In the genomic region with DNA sequence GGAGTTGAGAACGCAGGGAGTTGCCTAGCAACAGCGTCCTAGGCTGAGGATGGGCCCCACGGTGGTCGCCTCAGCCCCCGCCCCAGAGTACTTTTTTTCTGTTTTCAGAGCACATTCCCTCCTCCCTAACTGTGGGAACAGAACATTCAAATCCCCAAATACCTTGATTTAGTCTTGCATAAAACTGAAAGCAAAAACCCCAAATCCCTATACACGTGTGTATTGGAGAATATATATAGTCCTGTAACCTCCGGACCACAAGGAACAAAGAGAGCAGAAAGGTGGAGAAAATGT, we compare ENCODE assay signal across 7 cellular contexts. TPM values are rescaled to one million over a fixed set of nuclear protein-coding genes. Genes with fewer than 3 reads are reported as not detected.
A peak's percentile ranks its signal among the peaks of the same experiment; 100 is the strongest.
DNase-seq lines count a peak whose midpoint lies in the region; ATAC-seq and TF ChIP-seq lines count a peak whose summit lies in the region.

No MANE protein-coding gene starts in this region.

- in situ Hi-C loops in ACHN (cut with HindIII; ENCODE audit: low pct_ligation_motif_present, low pct_unique_long_range_greater_than_20kb, low sequenced_read_pairs), result no loop called here

- H3K4me1 Mint-ChIP-seq in activated B cell treated with CpG ODN at 0.5 μM for 24 hours, result peaks cover 50% of the 10 kb centered on the region
- H3K4me1 Mint-ChIP-seq in stimulated activated effector memory CD8-positive, alpha-beta T cell treated with anti-CD3 and anti-CD28 coated beads, Interleukin-12 subunit alpha, Interleukin-12 subunit beta, amount 100 ng/mL, for 72 hours, result peaks cover 37% of the 10 kb centered on the region

- peak overlapping the region; percentile 89 for H3K27ac Mint-ChIP-seq in activated B cell treated with CpG ODN at 0.5 μM for 24 hours
- peak overlapping the region; percentile 92 for H3K27ac Mint-ChIP-seq in stimulated activated effector memory CD8-positive, alpha-beta T cell treated with anti-CD3 and anti-CD28 coated beads, Interleukin-12 subunit alpha, Interleukin-12 subunit beta, amount 100 ng/mL, for 72 hours

- POLR2A ChIA-PET in HEK293T (lab: Yijun Ruan, JAX), result no interaction called here
- POLR2A ChIA-PET in activated B cell treated with CpG ODN at 0.5 μM for 24 hours (lab: Charles Lee), result no interaction called here

- no CpG with 5 or more reads among the region's 7 CpGs for WGBS in iPS DF 6.9 (ENCODE audit: insufficient coverage, insufficient read length)

- no peaks in the 10 kb centered on the region for H3K9me3 ChIP-seq in iPS DF 6.9 (ENCODE audit: control insufficient read depth, insufficient read depth, low read length)

- H3K36me3 Mint-ChIP-seq in activated B cell treated with CpG ODN at 0.5 μM for 24 hours (ENCODE audit: low read depth), result peaks cover 21% of the 10 kb centered on the region
- H3K36me3 Mint-ChIP-seq in stimulated activated effector memory CD8-positive, alpha-beta T cell treated with anti-CD3 and anti-CD28 coated beads, Interleukin-12 subunit alpha, Interleukin-12 subunit beta, amount 100 ng/mL, for 72 hours, result peaks cover 28% of the 10 kb centered on the region

- CTCF ChIA-PET in HEK293T (lab: Yijun Ruan, JAX), result no interaction called here
- CTCF ChIA-PET in activated B cell treated with CpG ODN at 0.5 μM for 24 hours (lab: Charles Lee), result no interaction called here

- intact Hi-C loops in activated B cell treated with CpG ODN at 0.5 μM for 24 hours (cut with micrococcal nuclease), result loop anchor here (1.0 to 2.0 kb wide), 3 partner anchors 9 to 75 kb away; partner anchors contain the start of gene CD40

- no peaks in the 10 kb centered on the region for H3K4me1 ChIP-seq in iPS DF 6.9 (ENCODE audit: control insufficient read depth, insufficient read depth, low read length)

- peak overlapping the region; percentile 6; the same call in 1 of the 2 replicates for H3K4me3 ChIP-seq in iPS DF 6.9 (ENCODE audit: low read length)

- TF ChIP-seq CTCF in activated B cell treated with CpG ODN at 0.5 μM for 24 hours (IDR thresholded peaks at IDR 0.05), result no peak

- peak overlapping the region; percentile 90 for H3K4me3 Mint-ChIP-seq in activated B cell treated with CpG ODN at 0.5 μM for 24 hours
- peak overlapping the region; percentile 77 for H3K4me3 Mint-ChIP-seq in stimulated activated effector memory CD8-positive, alpha-beta T cell treated with anti-CD3 and anti-CD28 coated beads, Interleukin-12 subunit alpha, Interleukin-12 subunit beta, amount 100 ng/mL, for 72 hours

- H3K36me3 ChIP-seq in iPS DF 6.9 (ENCODE audit: control insufficient read depth, insufficient read depth, low read length), result no peaks in the 10 kb centered on the region

- no peaks in the 10 kb centered on the region for H3K9me3 Mint-ChIP-seq in activated B cell treated with CpG ODN at 0.5 μM for 24 hours
- H3K9me3 Mint-ChIP-seq in stimulated activated effector memory CD8-positive, alpha-beta T cell treated with anti-CD3 and anti-CD28 coated beads, Interleukin-12 subunit alpha, Interleukin-12 subunit beta, amount 100 ng/mL, for 72 hours, result no peaks in the 10 kb centered on the region

- H3K27ac ChIP-seq in iPS DF 6.9 (ENCODE audit: low read length), result no peak overlapping the region

- ATAC-seq in activated B cell treated with CpG ODN at 0.5 μM for 24 hours (ENCODE audit: low read depth) (no peak), HG03025 (IDR thresholded peaks at IDR 0.05; ENCODE audit: low FRiP score, unreplicated experiment) (no peak)
- ATAC-seq in stimulated activated effector memory CD8-positive, alpha-beta T cell treated with anti-CD3 and anti-CD28 coated beads, Interleukin-12 subunit alpha, Interleukin-12 subunit beta, amount 100 ng/mL, for 72 hours, result no peak
- no peak for ATAC-seq in activated CD4-positive, CD25-positive, alpha-beta regulatory T cell treated with anti-CD3 and anti-CD28 coated beads, Interleukin-2, amount 50 U/mL, for 24 hours

- DNase-seq in HEK293T (ENCODE audit: extremely low spot score) (no peak), activated B cell treated with CpG ODN at 0.5 μM for 24 hours (no peak), iPS DF 6.9 (ENCODE audit: low read depth, low spot score) (no peak), ACHN (no peak)
- no peak for DNase-seq in stimulated activated effector memory CD8-positive, alpha-beta T cell treated with anti-CD3 and anti-CD28 coated beads, Interleukin-12 subunit alpha, Interleukin-12 subunit beta, amount 100 ng/mL, for 72 hours (ENCODE audit: low spot score in 2 of 2)

- no peaks in the 10 kb centered on the region for H3K27me3 ChIP-seq in iPS DF 6.9 (ENCODE audit: control insufficient read depth, insufficient read depth, low read length)

- H3K27me3 Mint-ChIP-seq in activated B cell treated with CpG ODN at 0.5 μM for 24 hours, result no peaks in the 10 kb centered on the region

TF ChIP-seq in HEK293T, 16 proteins besides CTCF, POLR2A, EP300 and RAD21:
- TF ChIP-seq L3MBTL2 (conservative IDR thresholded peaks at IDR 0.05), result peak; percentile 34
- TF ChIP-seq LEF1 (IDR thresholded peaks at IDR 0.05; ENCODE audit: borderline replicate concordance), result no peak
TF ChIP-seq in HEK293T: peak in this region for 1.

RNA-seq across cellular contexts. Expression of gene NCOA5, which starts 0.3 kb away (rescaled TPM):
- total RNA-seq in activated B cell treated with CpG ODN at 0.5 μM for 24 hours, result 46.4 and 53.1 TPM in 2 replicates

RNA-seq across cellular contexts. Expression of gene CD40, which starts 28.1 kb away (rescaled TPM):
- 410 and 464 TPM in 2 replicates for total RNA-seq in activated B cell treated with CpG ODN at 0.5 μM for 24 hours
